8 cellular contexts compared by ENCODE assay signal in genomic region chr1:202143011-202143767, GRCh38. TPM values are rescaled to one million over a fixed set of nuclear protein-coding genes. Genes with fewer than 3 reads are reported as not detected.
A peak's percentile ranks its signal among the peaks of the same experiment; 100 is the strongest.
DNase-seq lines count a peak whose midpoint lies in the region; ATAC-seq and TF ChIP-seq lines count a peak whose summit lies in the region.

No MANE protein-coding gene starts in this region.

- no peaks in the 10 kb centered on the region for H3K9me3 Mint-ChIP-seq in activated CD8-positive, alpha-beta T cell treated with anti-CD3 and anti-CD28 coated beads, Interleukin-2, amount 10 ng/mL, durations not matched to agents 7 days and 5 days (ENCODE audit: insufficient read depth)
- no peaks in the 10 kb centered on the region for H3K9me3 Mint-ChIP-seq in progenitor cell of endocrine pancreas (ENCODE audit: low read depth)

- ATAC-seq in GM19452 (IDR thresholded peaks at IDR 0.05; ENCODE audit: unreplicated experiment) (peak; percentile 19), Right ventricle myocardium superior (ENCODE audit: poor library complexity) (peak; percentile 51)
- ATAC-seq in activated CD8-positive, alpha-beta T cell treated with anti-CD3 and anti-CD28 coated beads, Interleukin-2, amount 10 ng/mL, durations not matched to agents 7 days and 5 days: peak; percentile 31

- POLR2A ChIA-PET in activated CD8-positive, alpha-beta T cell treated with anti-CD3 and anti-CD28 coated beads, Interleukin-2, amount 10 ng/mL, durations not matched to agents 7 days and 5 days (lab: Charles Lee): interaction anchor here (0.6 to 8.4 kb wide), 4 partner anchors 8 to 933 kb away, joined by 3 to 103 read pairs (median 4); partner anchors contain the start of gene PTPN7

- peak overlapping the region; percentile 79 for H3K4me3 ChIP-seq in HUES6 (ENCODE audit: low read depth, low read length)

- H3K36me3 Mint-ChIP-seq in activated CD8-positive, alpha-beta T cell treated with anti-CD3 and anti-CD28 coated beads, Interleukin-2, amount 10 ng/mL, durations not matched to agents 7 days and 5 days (ENCODE audit: low read depth): peaks cover 22% of the 10 kb centered on the region
- no peaks in the 10 kb centered on the region for H3K36me3 Mint-ChIP-seq in progenitor cell of endocrine pancreas (ENCODE audit: insufficient read depth)

- no peaks in the 10 kb centered on the region for H3K27me3 Mint-ChIP-seq in activated CD8-positive, alpha-beta T cell treated with anti-CD3 and anti-CD28 coated beads, Interleukin-2, amount 10 ng/mL, durations not matched to agents 7 days and 5 days (ENCODE audit: low read depth)
- peaks cover 11% of the 10 kb centered on the region for H3K27me3 Mint-ChIP-seq in progenitor cell of endocrine pancreas

- peak overlapping the region; percentile 98 for H3K4me3 Mint-ChIP-seq in activated CD8-positive, alpha-beta T cell treated with anti-CD3 and anti-CD28 coated beads, Interleukin-2, amount 10 ng/mL, durations not matched to agents 7 days and 5 days
- peak overlapping the region; percentile 89 for H3K4me3 Mint-ChIP-seq in progenitor cell of endocrine pancreas (ENCODE audit: low read depth)

- H3K27ac Mint-ChIP-seq in activated CD8-positive, alpha-beta T cell treated with anti-CD3 and anti-CD28 coated beads, Interleukin-2, amount 10 ng/mL, durations not matched to agents 7 days and 5 days: peak overlapping the region; percentile 94
- H3K27ac Mint-ChIP-seq in progenitor cell of endocrine pancreas: peak overlapping the region; percentile 90

- H3K27me3 ChIP-seq in HUES6 (ENCODE audit: control insufficient read depth, insufficient read depth, low read length): peaks cover 10% of the 10 kb centered on the region

- no peak for TF ChIP-seq CTCF in progenitor cell of endocrine pancreas (IDR thresholded peaks at IDR 0.05; ENCODE audit: unreplicated experiment)

- H3K9ac ChIP-seq in HUES6 (ENCODE audit: low read length): peak overlapping the region; percentile 88

- H3K9me3 ChIP-seq in HUES6 (ENCODE audit: control insufficient read depth, insufficient read depth, low read depth, low read length): no peaks in the 10 kb centered on the region

- H3K36me3 ChIP-seq in HUES6 (ENCODE audit: control insufficient read depth, insufficient read depth, low read length): peaks cover 2% of the 10 kb centered on the region; the same call in 1 of the 2 replicates

- CTCF ChIA-PET in activated CD8-positive, alpha-beta T cell treated with anti-CD3 and anti-CD28 coated beads, Interleukin-2, amount 10 ng/mL, durations not matched to agents 7 days and 5 days (lab: Charles Lee): interaction anchor here (0.6 to 6.4 kb wide), 8 partner anchors 8 to 247 kb away, joined by 3 to 39 read pairs (median 5); partner anchors contain the start of genes ELF3 and PTPN7

- H3K4me1 ChIP-seq in HUES6 (ENCODE audit: control insufficient read depth, insufficient read depth, low read length): peaks cover 20% of the 10 kb centered on the region

- peaks cover 31% of the 10 kb centered on the region for H3K4me1 Mint-ChIP-seq in activated CD8-positive, alpha-beta T cell treated with anti-CD3 and anti-CD28 coated beads, Interleukin-2, amount 10 ng/mL, durations not matched to agents 7 days and 5 days (ENCODE audit: low read depth)
- peaks cover 7% of the 10 kb centered on the region for H3K4me1 Mint-ChIP-seq in progenitor cell of endocrine pancreas (ENCODE audit: low read depth)

- intact Hi-C loops in Right ventricle myocardium superior (cut with DNase I): no loop called here

- H3K27ac ChIP-seq in HUES6 (ENCODE audit: low read depth, low read length): peak overlapping the region; percentile 63; the same call in 1 of the 2 replicates

- DNase-seq in AML-193 (lab: John Stamatoyannopoulos, UW): peak; percentile 60 to 61
- DNase-seq in activated CD8-positive, alpha-beta T cell treated with anti-CD3 and anti-CD28 coated beads, Interleukin-2, amount 10 ng/mL, durations not matched to agents 7 days and 5 days: peak; percentile 41
- DNase-seq in Right ventricle myocardium superior: peak; percentile 64
- DNase-seq in progenitor cell of endocrine pancreas (ENCODE audit: low spot score, unreplicated experiment): no peak
- DNase-seq in mesenteric fat pad (ENCODE audit: low spot score): no peak
- no peak for DNase-seq in NCI-H2107 treated with DMSO at 0.1 percent for 48 hours (lab: John Stamatoyannopoulos, UW; ENCODE audit: unreplicated experiment)

RNA-seq across cellular contexts. Expression of gene ARL8A, which starts 1.3 kb away (rescaled TPM):
- 10 to 100 TPM; 39.7 to 42.0 TPM for total RNA-seq in activated CD8-positive, alpha-beta T cell treated with anti-CD3 and anti-CD28 coated beads, Interleukin-2, amount 10 ng/mL, durations not matched to agents 7 days and 5 days
- 69.5 TPM for total RNA-seq in Right ventricle myocardium superior
- total RNA-seq in progenitor cell of endocrine pancreas: 43.7 and 57.2 TPM in 2 replicates
- 106 TPM for total RNA-seq in mesenteric fat pad

RNA-seq across cellular contexts. Expression of gene PTPN7, which starts 17.2 kb away (rescaled TPM):
- total RNA-seq in activated CD8-positive, alpha-beta T cell treated with anti-CD3 and anti-CD28 coated beads, Interleukin-2, amount 10 ng/mL, durations not matched to agents 7 days and 5 days: 100 to 1,000 TPM; 242 to 255 TPM
- total RNA-seq in Right ventricle myocardium superior (0.27 TPM), progenitor cell of endocrine pancreas (not detected in 2 replicates), mesenteric fat pad (3.0 TPM)

RNA-seq across cellular contexts. Expression of gene GPR37L1, which starts 20.5 kb away (rescaled TPM):
- not detected for total RNA-seq in activated CD8-positive, alpha-beta T cell treated with anti-CD3 and anti-CD28 coated beads, Interleukin-2, amount 10 ng/mL, durations not matched to agents 7 days and 5 days
- 0.05 TPM for total RNA-seq in Right ventricle myocardium superior
- total RNA-seq in progenitor cell of endocrine pancreas: 0.04 TPM in 1 of 2 replicates, not detected in the other
- total RNA-seq in mesenteric fat pad: not detected

RNA-seq across cellular contexts. Expression of gene LGR6, which starts 50.4 kb away (rescaled TPM):
- under 1 TPM in 1 of 2 experiments, not detected in 1; 0.08 TPM for total RNA-seq in activated CD8-positive, alpha-beta T cell treated with anti-CD3 and anti-CD28 coated beads, Interleukin-2, amount 10 ng/mL, durations not matched to agents 7 days and 5 days
- total RNA-seq in Right ventricle myocardium superior: 3.9 TPM
- 0.47 and 0.50 TPM in 2 replicates for total RNA-seq in progenitor cell of endocrine pancreas
- total RNA-seq in mesenteric fat pad: 0.35 TPM

Comparison
In these comparisons a context has a peak if more than half of its experiments do, and no peak if none do; other contexts are left out.
1. DNase-seq: peak in AML-193 (2 of 2), activated CD8-positive, alpha-beta T cell treated with anti-CD3 and anti-CD28 coated beads, Interleukin-2, amount 10 ng/mL, durations not matched to agents 7 days and 5 days (single experiment) and Right ventricle myocardium superior (single experiment); none in progenitor cell of endocrine pancreas (single experiment), mesenteric fat pad (single experiment) and NCI-H2107 treated with DMSO at 0.1 percent for 48 hours (single experiment).
2. RNA of gene PTPN7, which starts 17.2 kb away (total RNA-seq): 242 to 255 TPM in activated CD8-positive, alpha-beta T cell treated with anti-CD3 and anti-CD28 coated beads, Interleukin-2, amount 10 ng/mL, durations not matched to agents 7 days and 5 days; 3.0 TPM in mesenteric fat pad (single experiment), 0.27 TPM in Right ventricle myocardium superior (single experiment) and not detected in progenitor cell of endocrine pancreas; every median in the first group is over 10 times any median in the second.
3. Peak in every context shown above with its lines, with median percentiles within 50 percentile points of each other: ATAC-seq.